ENCODE assay signal across 1 cellular context in the genomic region with DNA sequence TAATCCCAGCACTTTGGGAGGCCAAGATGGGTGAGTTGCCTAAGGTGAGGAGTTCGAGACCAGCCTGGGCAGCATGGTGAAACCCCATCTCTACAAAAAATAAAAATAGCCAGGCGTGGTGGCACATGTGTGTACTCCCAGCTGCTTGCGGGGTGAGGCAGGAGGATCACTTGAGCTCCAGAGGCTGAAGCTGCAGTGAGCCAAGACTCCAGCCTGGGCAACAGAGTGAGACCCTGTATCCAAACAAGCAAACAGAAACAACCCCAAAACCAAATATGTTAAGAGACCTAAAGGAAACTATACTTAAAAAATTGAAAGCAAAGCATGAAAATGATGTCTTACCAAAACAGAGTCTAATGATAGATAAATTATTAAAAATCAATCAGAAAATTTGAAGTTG.
TF ChIP-seq lines count a peak whose summit lies in the region.

No MANE protein-coding gene starts in this region.

TF ChIP-seq in K562, 482 proteins besides CTCF, POLR2A, EP300 and RAD21:
- TF ChIP-seq ZNF121 (CRISPR knock-in tag; conservative IDR thresholded peaks at IDR 0.05) (peak; percentile 72), HOXB6 (CRISPR knock-in tag; IDR thresholded peaks at IDR 0.05; ENCODE audit: borderline replicate concordance) (no peak)
TF ChIP-seq in K562: peak in this region for 1.
